ENCODE assay signal across 9 cellular contexts in genomic region chr5:54719384-54720306, GRCh38.
DNase-seq lines count a peak whose midpoint lies in the region; ATAC-seq and TF ChIP-seq lines count a peak whose summit lies in the region.
"Had no signal": no experiment of that assay in that cellular context is flagged by ENCODE, and none has a peak within 500 bp of the region (broad histone marks: within the 10 kb centered on the region; RNA-seq: fewer than 3 reads in every experiment).

No MANE protein-coding gene starts in this region.

- peak overlapping the region; percentile 40 for H2BK5ac ChIP-seq in mesendoderm (ENCODE audit: low read length)

- H3K4ac ChIP-seq in mesendoderm (ENCODE audit: low read depth, low read length): no peak overlapping the region

- no peaks in the 10 kb centered on the region for H3K36me3 ChIP-seq in MG63
- no peaks in the 10 kb centered on the region for H3K36me3 ChIP-seq in mesendoderm (ENCODE audit: control insufficient read depth, insufficient read depth, low read length)
- no peaks in the 10 kb centered on the region for H3K36me3 ChIP-seq in uterus
- no peaks in the 10 kb centered on the region for H3K36me3 ChIP-seq in BE2C

- TF ChIP-seq POLR2A in uterus (IDR thresholded peaks at IDR 0.05): no peak

- peaks cover 36% of the 10 kb centered on the region for H3K4me1 Mint-ChIP-seq in dendritic cell treated with granulocyte-macrophage colony-stimulating factor and Interleukin-4, amounts not matched to agents 40 ng/mL and 50 ng/mL, for 4 days (ENCODE audit: low read depth)

- H3K27ac ChIP-seq in mesendoderm (ENCODE audit: low read depth, low read length) (peak overlapping the region; percentile 6), uterus (peak overlapping the region in 1 of 2 donors; percentile 8)

- peak overlapping the region; percentile 2 for H2BK120ac ChIP-seq in mesendoderm (ENCODE audit: low read depth, low read length)

- H3K9me3 Mint-ChIP-seq in dendritic cell treated with granulocyte-macrophage colony-stimulating factor and Interleukin-4, amounts not matched to agents 40 ng/mL and 50 ng/mL, for 4 days: peaks cover 18% of the 10 kb centered on the region

- H4K5ac ChIP-seq in mesendoderm (ENCODE audit: low read length): no peak overlapping the region

- H3K18ac ChIP-seq in mesendoderm (ENCODE audit: low read length): no peak overlapping the region

- peak overlapping the region; percentile 37 for H3K56ac ChIP-seq in mesendoderm (ENCODE audit: low read length)

- no peaks in the 10 kb centered on the region for H3K79me1 ChIP-seq in mesendoderm (ENCODE audit: low read length)

- H3K4me1 ChIP-seq in mesendoderm (ENCODE audit: control insufficient read depth, low read depth, low read length) (peaks cover 9% of the 10 kb centered on the region), uterus (peaks cover 0 to 6% of the 10 kb centered on the region in 2 donors), BE2C (no peaks in the 10 kb centered on the region)

- intact Hi-C loops in dendritic cell treated with granulocyte-macrophage colony-stimulating factor and Interleukin-4, amounts not matched to agents 40 ng/mL and 50 ng/mL, for 4 days (cut with micrococcal nuclease): no loop called here
- intact Hi-C loops in uterus (cut with DNase I; ENCODE audit: low total_unique reads): no loop called here

- no peak overlapping the region for H3K4me3 Mint-ChIP-seq in dendritic cell treated with granulocyte-macrophage colony-stimulating factor and Interleukin-4, amounts not matched to agents 40 ng/mL and 50 ng/mL, for 4 days

- no peak overlapping the region for H3K4me3 ChIP-seq in AG10803 (ENCODE audit: low read length)
- H3K4me3 ChIP-seq in MG63: no peak overlapping the region
- no peak overlapping the region for H3K4me3 ChIP-seq in mesendoderm (ENCODE audit: low read length)
- no peak overlapping the region for H3K4me3 ChIP-seq in uterus
- H3K4me3 ChIP-seq in BE2C (ENCODE audit: low read depth, low read length): no peak overlapping the region

- H2AK5ac ChIP-seq in mesendoderm (ENCODE audit: low read length): no peak overlapping the region

- H3K27me3 ChIP-seq in MG63 (no peaks in the 10 kb centered on the region), mesendoderm (ENCODE audit: insufficient read depth, low read length, poor library complexity) (no peaks in the 10 kb centered on the region), uterus (no peaks in the 10 kb centered on the region), BE2C (no peaks in the 10 kb centered on the region)

- no peak overlapping the region for H3K9ac ChIP-seq in mesendoderm (ENCODE audit: low read length)

- no CpG with 5 or more reads among the region's 7 CpGs for WGBS in mesendoderm (ENCODE audit: extremely low coverage, insufficient coverage, low lambda C conversion rate)

- ATAC-seq in HG03354 (IDR thresholded peaks at IDR 0.05; ENCODE audit: poor library complexity, severe bottlenecking, unreplicated experiment): no peak

- H3K36me3 Mint-ChIP-seq in dendritic cell treated with granulocyte-macrophage colony-stimulating factor and Interleukin-4, amounts not matched to agents 40 ng/mL and 50 ng/mL, for 4 days (ENCODE audit: low read depth): no peaks in the 10 kb centered on the region

- no peak overlapping the region for H3K4me2 ChIP-seq in mesendoderm (ENCODE audit: low read length)

- H3K79me2 ChIP-seq in mesendoderm (ENCODE audit: control insufficient read depth, insufficient read depth, low read length): no peaks in the 10 kb centered on the region

- H4K8ac ChIP-seq in mesendoderm (ENCODE audit: low read depth, low read length): no peak overlapping the region

- H3K27me3 Mint-ChIP-seq in dendritic cell treated with granulocyte-macrophage colony-stimulating factor and Interleukin-4, amounts not matched to agents 40 ng/mL and 50 ng/mL, for 4 days: no peaks in the 10 kb centered on the region

- no peak overlapping the region for H2BK15ac ChIP-seq in mesendoderm (replicated peaks; ENCODE audit: low read depth)

- DNase-seq in AG10803 (ENCODE audit: low read depth) (peak; percentile 79), MG63 (peak; percentile 97), mesendoderm (peak; percentile 96), uterus (no peak), BE2C (no peak), foreskin melanocyte (no peak)
- DNase-seq: T-helper 9 cell had no signal

- H3K23ac ChIP-seq in mesendoderm (ENCODE audit: low read length): no peak overlapping the region

- H3K9me3 ChIP-seq in MG63 (peaks cover 6% of the 10 kb centered on the region), uterus (no peaks in the 10 kb centered on the region), BE2C (no peaks in the 10 kb centered on the region)

- 0 out of 2 replicates have a peak, but pooled peaks have one; percentile 11 for TF ChIP-seq CTCF in AG10803 (conservative IDR thresholded peaks at IDR 0.05; ENCODE audit: low read length)
- no peak for TF ChIP-seq CTCF in uterus (IDR thresholded peaks at IDR 0.05)
- TF ChIP-seq CTCF in BE2C (IDR thresholded peaks at IDR 0.05; ENCODE audit: low read depth, low read length): no peak

- peak overlapping the region; percentile 57 for H3K27ac Mint-ChIP-seq in dendritic cell treated with granulocyte-macrophage colony-stimulating factor and Interleukin-4, amounts not matched to agents 40 ng/mL and 50 ng/mL, for 4 days

Comparison
In these comparisons a context has a peak if more than half of its experiments do, and no peak if none do; other contexts are left out.
1. DNase-seq: peak in AG10803 (single experiment), MG63 (single experiment) and mesendoderm (single experiment); none in uterus (0 of 2), BE2C (single experiment) and foreskin melanocyte (single experiment).